8 cellular contexts compared by ENCODE assay signal in genomic region chr1:47533176-47534039, GRCh38.
A peak's percentile ranks its signal among the peaks of the same experiment; 100 is the strongest.
DNase-seq lines count a peak whose midpoint lies in the region; ATAC-seq and TF ChIP-seq lines count a peak whose summit lies in the region.

No MANE protein-coding gene starts in this region.

- TF ChIP-seq CTCF in right lobe of liver (IDR thresholded peaks at IDR 0.05), result no peak
- no peak for TF ChIP-seq CTCF in stomach (IDR thresholded peaks at IDR 0.05)

- no peak for TF ChIP-seq EP300 in stomach (IDR thresholded peaks at IDR 0.05)

- peaks cover 0 to 6% (median 0%) of the 10 kb centered on the region in 4 donors for H3K9me3 ChIP-seq in right lobe of liver
- peaks cover 0 to 13% (median 12%) of the 10 kb centered on the region in 4 donors for H3K9me3 ChIP-seq in stomach

- H3K27me3 ChIP-seq in right lobe of liver (no peaks in the 10 kb centered on the region), stomach (peaks cover 0 to 27% (median 11%) of the 10 kb centered on the region in 3 donors)

- H3K4me3 ChIP-seq in right lobe of liver (peak overlapping the region; percentile 12 to 35 (median 28)), stomach (peak overlapping the region; percentile 44 to 51 (median 48))

- 17% methylated on average over 49 of the region's 57 CpGs for WGBS in right lobe of liver (ENCODE audit: insufficient coverage, low coverage, low lambda C conversion rate, missing lambda C conversion rate)
- WGBS in stomach, 5 donors, result 10 to 17% (median 13%) methylated on average over 46 to 57 of the region's 57 CpGs

- H3K4me1 ChIP-seq in right lobe of liver (no peaks in the 10 kb centered on the region), stomach (peaks cover 12 to 34% (median 21%) of the 10 kb centered on the region in 4 donors)

- H3K27ac ChIP-seq in right lobe of liver (no peak overlapping the region), stomach (peak overlapping the region in 3 of 5 donors; percentile 40 to 69 (median 43))

- H3K36me3 ChIP-seq in right lobe of liver (no peaks in the 10 kb centered on the region), stomach (no peaks in the 10 kb centered on the region)

- intact Hi-C loops in right lobe of liver (cut with DNase I) (loop anchor here in 1 of 2 donors (10.0 kb wide), 1 partner anchor 89 kb away; no protein-coding TSS in a partner anchor), stomach (cut with DNase I; ENCODE audit: low total_unique reads) (loop anchor here (10.0 kb wide), 1 partner anchor 181 kb away; no protein-coding TSS in a partner anchor)

- TF ChIP-seq POLR2A in right lobe of liver (IDR thresholded peaks at IDR 0.05), result no peak
- no peak for TF ChIP-seq POLR2A in stomach (IDR thresholded peaks at IDR 0.05)

- ATAC-seq in right lobe of liver, result peak; percentile 43 to 67 (median 48)

- DNase-seq in DMS114 treated with DMSO at 0.1 percent for 48 hours (lab: John Stamatoyannopoulos, UW; ENCODE audit: unreplicated experiment) (peak; percentile 23), NCI-H2107 (lab: John Stamatoyannopoulos, UW) (peak; percentile 22), dermis blood vessel endothelial cell (peak; percentile 64), right lobe of liver (peak in 1 of 3 donors; percentile 37), stomach (peak; percentile 35), NCI-H446 (lab: John Stamatoyannopoulos, UW) (no peak), HUDEP-2 (lab: John Stamatoyannopoulos, UW; ENCODE audit: unreplicated experiment in 76 of 76) (no peak)
- no peak for DNase-seq in effector CD8-positive, alpha-beta T cell (lab: John Stamatoyannopoulos, UW)

Comparison
In these comparisons a context has a peak if more than half of its experiments do, and no peak if none do; other contexts are left out.
1. DNase-seq: peak in DMS114 treated with DMSO at 0.1 percent for 48 hours (single experiment), NCI-H2107 (single experiment), dermis blood vessel endothelial cell (single experiment) and stomach (single experiment); none in NCI-H446 (0 of 2), effector CD8-positive, alpha-beta T cell (single experiment) and HUDEP-2 (0 of 76).
2. H3K27ac ChIP-seq: peak in stomach (3 of 5); none in right lobe of liver (0 of 3).